Comparison of ENCODE assay signal across 11 cellular contexts in genomic region chr14:24911324-24912095, GRCh38.
A peak's percentile ranks its signal among the peaks of the same experiment; 100 is the strongest.
DNase-seq lines count a peak whose midpoint lies in the region; ATAC-seq, FAIRE-seq and TF ChIP-seq lines count a peak whose summit lies in the region.
"Had no signal": no experiment of that assay in that cellular context is flagged by ENCODE, and none has a peak within 500 bp of the region (broad histone marks: within the 10 kb centered on the region; RNA-seq: fewer than 3 reads in every experiment).

No MANE protein-coding gene starts in this region.

- no peaks in the 10 kb centered on the region for H3K79me2 ChIP-seq in mammary epithelial cell (ENCODE audit: insufficient read depth, low read length)

- no peak for TF ChIP-seq EP300 in sigmoid colon (IDR thresholded peaks at IDR 0.05)

- H3K27me3 ChIP-seq in mammary epithelial cell (ENCODE audit: insufficient read depth, low read length), result no peaks in the 10 kb centered on the region
- H3K27me3 ChIP-seq in right lobe of liver, result no peaks in the 10 kb centered on the region
- no peaks in the 10 kb centered on the region for H3K27me3 ChIP-seq in thyroid gland
- H3K27me3 ChIP-seq in sigmoid colon, result no peaks in the 10 kb centered on the region

- H3K9me3 ChIP-seq in mammary epithelial cell (replicated peaks; ENCODE audit: insufficient read depth, low read length) (peaks cover 3% of the 10 kb centered on the region), right lobe of liver (no peaks in the 10 kb centered on the region), thyroid gland (no peaks in the 10 kb centered on the region), sigmoid colon (no peaks in the 10 kb centered on the region)

- WGBS in mammary epithelial cell (ENCODE audit: low coverage, missing lambda C conversion rate), result 22% methylated on average over 4 of the region's 5 CpGs
- 28% methylated on average over 5 of the region's 5 CpGs for WGBS in right lobe of liver (ENCODE audit: insufficient coverage, low coverage, low lambda C conversion rate, missing lambda C conversion rate)
- 39 to 42% methylated on average over 5 of the region's 5 CpGs for WGBS in thyroid gland, 2 donors
- WGBS in sigmoid colon, 2 donors, result 21 to 41% methylated on average over 5 of the region's 5 CpGs

- no peak for FAIRE-seq in HTR-8/SVneo (lab: Jason Lieb, UNC)

- H3K27ac ChIP-seq in mammary epithelial cell (ENCODE audit: insufficient read depth, low read depth, low read length) (no peak overlapping the region), right lobe of liver (no peak overlapping the region), thyroid gland (no peak overlapping the region), sigmoid colon (peak overlapping the region in 1 of 4 donors; percentile 38)

- H3K4me1 ChIP-seq in mammary epithelial cell (ENCODE audit: insufficient read depth, low read length), result no peaks in the 10 kb centered on the region
- peaks cover 0 to 17% (median 0%) of the 10 kb centered on the region in 4 donors for H3K4me1 ChIP-seq in right lobe of liver
- peaks cover 20 to 31% of the 10 kb centered on the region in 2 donors for H3K4me1 ChIP-seq in thyroid gland
- peaks cover 0 to 28% (median 22%) of the 10 kb centered on the region in 4 donors for H3K4me1 ChIP-seq in sigmoid colon

- H2AFZ ChIP-seq in mammary epithelial cell (ENCODE audit: low read depth, low read length), result no peak overlapping the region

- TF ChIP-seq CTCF in mammary epithelial cell (conservative IDR thresholded peaks at IDR 0.05 in 1 of 2, IDR thresholded peaks at IDR 0.05 in 1 of 2; ENCODE audit: extremely low read depth in 1 of 2, insufficient read depth in 1 of 2, low read depth in 1 of 2, low read length in 2 of 2) (no peak), right lobe of liver (IDR thresholded peaks at IDR 0.05) (no peak), thyroid gland (IDR thresholded peaks at IDR 0.05) (no peak), sigmoid colon (IDR thresholded peaks at IDR 0.05) (no peak)

- CTCF ChIA-PET in mammary epithelial cell (lab: Charles Lee; ENCODE audit: low non-redundant PET), result no interaction called here

- no peaks in the 10 kb centered on the region for H3K36me3 ChIP-seq in mammary epithelial cell (ENCODE audit: insufficient read depth, low read length)
- no peaks in the 10 kb centered on the region for H3K36me3 ChIP-seq in right lobe of liver
- no peaks in the 10 kb centered on the region for H3K36me3 ChIP-seq in thyroid gland
- no peaks in the 10 kb centered on the region for H3K36me3 ChIP-seq in sigmoid colon

- H4K20me1 ChIP-seq in mammary epithelial cell (ENCODE audit: insufficient read depth, low read length), result no peaks in the 10 kb centered on the region

- intact Hi-C loops in mammary epithelial cell (cut with micrococcal nuclease) (no loop called here), right lobe of liver (cut with DNase I) (no loop called here), thyroid gland (cut with DNase I) (no loop called here), sigmoid colon (cut with DNase I) (no loop called here)

- TF ChIP-seq POLR2A in right lobe of liver (IDR thresholded peaks at IDR 0.05) (no peak), thyroid gland (IDR thresholded peaks at IDR 0.05) (no peak), sigmoid colon (IDR thresholded peaks at IDR 0.05) (no peak)

- in situ Hi-C loops in mammary epithelial cell (cut with MboI; ENCODE audit: low sequenced_read_pairs in 2 of 2), result no loop called here

- DNase-seq in Ammon's horn (ENCODE audit: low spot score) (peak; percentile 35), HTR-8/SVneo (ENCODE audit: insufficient read length, low spot score) (peak; percentile 25), mammary epithelial cell (peak; percentile 55), right lobe of liver (no peak), thyroid gland (no peak), UCSD-AML1 (lab: John Stamatoyannopoulos, UW; ENCODE audit: unreplicated experiment) (no peak), superior temporal gyrus (ENCODE audit: extremely low spot score) (no peak), sigmoid colon (no peak)
- DNase-seq: activated effector memory CD4-positive, alpha-beta T cell treated with anti-CD3 and anti-CD28 coated beads, Interleukin-2, amount 50 U/mL, for 16 hours; glutamatergic neuron; SW 1271 had no signal

- ATAC-seq in right lobe of liver, result peak; percentile 34 to 75 (median 56)

- H3K4me3 ChIP-seq in mammary epithelial cell (replicated peaks in 1 of 3; ENCODE audit: insufficient read depth in 1 of 3, low read depth in 2 of 3, low read length in 3 of 3) (no peak overlapping the region), right lobe of liver (no peak overlapping the region), thyroid gland (replicated peaks in 1 of 3) (no peak overlapping the region), sigmoid colon (peak overlapping the region in 1 of 4 donors; percentile 9)

- dilution Hi-C loops in mammary epithelial cell (cut with HindIII; ENCODE audit: low sequenced_read_pairs), result no loop called here

- H3K9ac ChIP-seq in mammary epithelial cell (ENCODE audit: insufficient read depth, low read length), result no peak overlapping the region

- H3K4me2 ChIP-seq in mammary epithelial cell (ENCODE audit: insufficient read depth, low read depth, low read length), result no peak overlapping the region

- BruUV-seq in mammary epithelial cell (replicated peaks; lab: Mats Ljungman, UMichigan), result no TSS peak

Comparison
In these comparisons a context has a peak if more than half of its experiments do, and no peak if none do; other contexts are left out.
1. DNase-seq: peak in Ammon's horn (single experiment), HTR-8/SVneo (single experiment) and mammary epithelial cell (single experiment); none in right lobe of liver (0 of 3), thyroid gland (0 of 2), UCSD-AML1 (single experiment), superior temporal gyrus (single experiment) and sigmoid colon (single experiment).